Comparison of ENCODE assay signal across 13 cellular contexts in the genomic region with DNA sequence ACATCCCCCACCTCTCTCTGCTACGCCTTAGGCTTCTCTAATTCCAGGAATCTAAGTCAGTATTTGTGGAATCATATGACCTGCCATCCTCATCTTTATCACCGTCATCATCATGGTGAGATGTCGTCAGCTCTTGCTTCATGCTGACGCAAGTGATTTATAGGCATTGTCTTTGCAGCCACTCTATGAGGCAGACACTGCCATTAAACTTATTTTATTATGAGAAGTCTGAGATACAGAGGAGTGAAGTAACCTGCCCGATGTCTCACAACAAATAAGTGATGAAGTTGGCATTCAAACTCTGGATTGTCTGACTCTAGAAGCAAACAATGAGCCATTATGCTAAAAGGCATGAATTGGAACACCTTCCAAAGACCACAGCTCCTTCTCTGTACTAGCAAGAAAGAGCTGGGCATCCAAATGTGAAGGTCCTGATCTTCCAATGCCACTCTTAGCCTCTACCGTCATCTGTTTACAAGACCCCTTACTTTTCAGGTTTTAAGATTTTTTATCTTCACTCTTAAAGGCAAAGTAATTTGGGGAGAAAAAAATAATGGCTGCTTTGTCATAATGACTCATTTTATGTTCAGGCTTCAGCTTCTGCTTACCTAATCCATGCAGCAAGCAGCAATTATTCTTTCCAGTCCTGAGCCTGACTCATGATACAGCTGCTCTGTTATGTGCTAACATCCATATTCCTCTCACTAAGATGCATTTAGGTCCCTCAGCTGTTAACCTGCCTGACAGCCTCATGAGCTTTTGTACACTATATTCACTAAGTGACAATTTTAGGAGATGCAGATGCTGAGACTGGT.
DNase-seq lines count a peak whose midpoint lies in the region; ATAC-seq, FAIRE-seq and TF ChIP-seq lines count a peak whose summit lies in the region.
"Had no signal": no experiment of that assay in that cellular context is flagged by ENCODE, and none has a peak within 500 bp of the region (broad histone marks: within the 10 kb centered on the region; RNA-seq: fewer than 3 reads in every experiment).

No MANE protein-coding gene starts in this region.

- WGBS in H9 (ENCODE audit: extremely low coverage, insufficient read length, low lambda C conversion rate), result no CpG with 5 or more reads among the region's 6 CpGs
- WGBS in aorta, 2 donors, result 80 to 85% methylated on average over 6 of the region's 6 CpGs

- H3K9me3 Mint-ChIP-seq in H9, result peaks cover 2 to 3% of the 10 kb centered on the region in 2 experiments; a peak in 3 of 5 replicates
- H3K9me3 Mint-ChIP-seq: activated CD8-positive, alpha-beta T cell treated with anti-CD3 and anti-CD28 coated beads for 36 hours; neural crest cell had no signal

- no peak overlapping the region for H2AK5ac ChIP-seq in H9 (ENCODE audit: insufficient read length, low read length)

- CTCF ChIA-PET in AG04449 (lab: Yijun Ruan, JAX), result no interaction called here

- peak; percentile 99 for FAIRE-seq in keratinocyte (lab: Jason Lieb, UNC)

- no peak overlapping the region for H3K14ac ChIP-seq in H9 (ENCODE audit: insufficient read depth, low read length)

- H3T11ph ChIP-seq in H9 (ENCODE audit: low read length), result no peak overlapping the region

- POLR2A ChIA-PET in AG04449 (lab: Yijun Ruan, JAX), result interaction anchor here (1.1 kb wide), 1 partner anchor 191 kb away, joined by 4 read pairs; no protein-coding TSS in a partner anchor

- no peak overlapping the region for H3K27ac Mint-ChIP-seq in H9
- H3K27ac Mint-ChIP-seq: activated CD8-positive, alpha-beta T cell treated with anti-CD3 and anti-CD28 coated beads for 36 hours had no signal

- H3K23me2 ChIP-seq in H9 (ENCODE audit: insufficient read length, low read depth, low read length, poor library complexity, severe bottlenecking), result no peaks in the 10 kb centered on the region

- H3K4me1 ChIP-seq in keratinocyte (ENCODE audit: control insufficient read depth, extremely low read depth, insufficient read depth, low read length) (peaks cover 28% of the 10 kb centered on the region), H9 (ENCODE audit: insufficient read depth, low read length) (0 out of 2 replicates have a peak, but pooled peaks cover 2% of the 10 kb centered on the region), aorta (ENCODE audit: control insufficient read depth in 1 of 2, insufficient read depth in 2 of 2, low read length in 2 of 2) (no peaks in the 10 kb centered on the region)
- H3K4me1 ChIP-seq: Caco-2 had no signal

- H3K56ac ChIP-seq in H9 (ENCODE audit: insufficient read length, low read depth, low read length), result no peak overlapping the region

- peaks cover 0 to 6% of the 10 kb centered on the region in 2 experiments; a peak in 3 of 4 replicates for H3K4me1 Mint-ChIP-seq in H9
- H3K4me1 Mint-ChIP-seq: neural crest cell had no signal

- intact Hi-C loops in aorta (cut with DNase I), result no loop called here

- H4K20me1 ChIP-seq in keratinocyte (ENCODE audit: control insufficient read depth, extremely low read depth, insufficient read depth, low read length) (no peaks in the 10 kb centered on the region), H9 (ENCODE audit: control insufficient read depth, insufficient read depth, insufficient read length) (no peaks in the 10 kb centered on the region)

- no peaks in the 10 kb centered on the region for H3K79me2 ChIP-seq in keratinocyte (ENCODE audit: control insufficient read depth, insufficient read depth, low read length)
- H3K79me2 ChIP-seq in H9 (ENCODE audit: insufficient read depth, low read length), result no peaks in the 10 kb centered on the region

- peaks cover 14 to 24% (median 18%) of the 10 kb centered on the region in 3 experiments for H3K36me3 Mint-ChIP-seq in H9 (ENCODE audit: insufficient read depth in 1 of 3, low read depth in 3 of 3)

- DNase-seq in AG04449 (ENCODE audit: low read depth, low spot score), result peak; percentile 86
- DNase-seq in KBM-7, result peak; percentile 44
- peak; percentile 97 for DNase-seq in amniotic epithelial cell (ENCODE audit: low read depth)
- peak; percentile 97 for DNase-seq in keratinocyte (ENCODE audit: low read depth, low spot score)
- DNase-seq in H9, result no peak
- DNase-seq in aorta, result no peak
- DNase-seq: activated CD8-positive, alpha-beta T cell treated with anti-CD3 and anti-CD28 coated beads for 36 hours; Caco-2; effector CD4-positive, alpha-beta T cell; NCI-H1048 had no signal

- no peak overlapping the region for H3K18ac ChIP-seq in H9 (ENCODE audit: insufficient read length, low read depth, low read length)

- no peak for TF ChIP-seq CTCF in AG04449 (IDR thresholded peaks at IDR 0.05; ENCODE audit: insufficient read depth, low read length, missing control alignments)
- no peak for TF ChIP-seq CTCF in keratinocyte (optimal IDR thresholded peaks at IDR 0.05 in 1 of 3, IDR thresholded peaks at IDR 0.05 in 1 of 3, conservative IDR thresholded peaks at IDR 0.05 in 1 of 3; ENCODE audit: extremely low read depth in 1 of 3, insufficient read depth in 2 of 3, low read length in 3 of 3)
- TF ChIP-seq CTCF in H9 (conservative IDR thresholded peaks at IDR 0.05), result no peak

- H3K9ac ChIP-seq in keratinocyte (ENCODE audit: control insufficient read depth, extremely low read depth, insufficient read depth, low read length), result peak overlapping the region; percentile 61
- no peak overlapping the region for H3K9ac ChIP-seq in H9 (ENCODE audit: extremely low read depth, insufficient read length, low read length)

- no peak overlapping the region for H4K91ac ChIP-seq in H9 (ENCODE audit: insufficient read length, low read depth, low read length)

- H3K4me2 ChIP-seq in keratinocyte (ENCODE audit: control insufficient read depth, extremely low read depth, insufficient read depth, low read depth, low read length), result peak overlapping the region; percentile 60
- H3K4me2 ChIP-seq in H9 (ENCODE audit: insufficient read depth, insufficient read length, low read length), result no peak overlapping the region

- H3K27me3 ChIP-seq in keratinocyte (ENCODE audit: control insufficient read depth, extremely low read depth, insufficient read depth, low read length), result no peaks in the 10 kb centered on the region
- H3K27me3 ChIP-seq in H9 (ENCODE audit: insufficient read depth, low read length), result no peaks in the 10 kb centered on the region
- no peaks in the 10 kb centered on the region for H3K27me3 ChIP-seq in aorta (ENCODE audit: control insufficient read depth in 1 of 2, insufficient read depth in 2 of 2, low read length in 1 of 2)

- H4K5ac ChIP-seq in H9 (ENCODE audit: insufficient read length, low read depth, low read length), result no peak overlapping the region

- no peak overlapping the region for H2BK15ac ChIP-seq in H9 (ENCODE audit: low read depth, low read length)

- H3K36me3 ChIP-seq in keratinocyte (ENCODE audit: control insufficient read depth in 2 of 2, extremely low read depth in 1 of 2, insufficient read depth in 2 of 2, low read length in 2 of 2) (no peaks in the 10 kb centered on the region), aorta (ENCODE audit: control insufficient read depth in 1 of 2, insufficient read depth in 2 of 2, low read length in 1 of 2) (peaks cover 0 to 2% of the 10 kb centered on the region in 2 donors)

- H3K9me3 ChIP-seq in keratinocyte (ENCODE audit: control insufficient read depth, low read depth, low read length) (no peaks in the 10 kb centered on the region), H9 (ENCODE audit: control insufficient read depth, low read depth, low read length) (no peaks in the 10 kb centered on the region), aorta (ENCODE audit: control insufficient read depth, low read length) (no peaks in the 10 kb centered on the region)
- H3K9me3 ChIP-seq: Caco-2 had no signal

- H2BK120ac ChIP-seq in H9 (ENCODE audit: low read depth, low read length, poor library complexity, severe bottlenecking), result no peak overlapping the region

- no peak overlapping the region; the same call in 1 of the 2 replicates for H3K4me3 ChIP-seq in AG04449 (ENCODE audit: low read depth, low read length)
- peak overlapping the region in 1 of 3 experiments; percentile 36 for H3K4me3 ChIP-seq in keratinocyte (ENCODE audit: control insufficient read depth in 2 of 3, extremely low read depth in 1 of 3, insufficient read depth in 2 of 3, low read depth in 1 of 3, low read length in 3 of 3)
- H3K4me3 ChIP-seq in aorta (ENCODE audit: low read length in 2 of 2), result no peak overlapping the region

- H3K27ac ChIP-seq in keratinocyte (ENCODE audit: control insufficient read depth, insufficient read depth, low read length) (peak overlapping the region; percentile 90), H9 (ENCODE audit: insufficient read length, low read depth, low read length) (no peak overlapping the region), aorta (ENCODE audit: low read depth in 1 of 2, low read length in 2 of 2) (no peak overlapping the region)

- ATAC-seq in GM18517 (IDR thresholded peaks at IDR 0.05; ENCODE audit: unreplicated experiment), result no peak
- no peak for ATAC-seq in GM21737 (IDR thresholded peaks at IDR 0.05; ENCODE audit: unreplicated experiment)
- ATAC-seq in aorta (ENCODE audit: low FRiP score), result no peak
- ATAC-seq: activated CD8-positive, alpha-beta T cell treated with anti-CD3 and anti-CD28 coated beads for 36 hours had no signal

- no peaks in the 10 kb centered on the region for H3K27me3 Mint-ChIP-seq in H9 (ENCODE audit: low read depth)

- in situ Hi-C loops in KBM-7 (cut with MboI; ENCODE audit: low pct_unique_long_range_greater_than_20kb, low sequenced_read_pairs), result no loop called here

- no peak overlapping the region for H3K4ac ChIP-seq in H9 (ENCODE audit: low read depth, low read length)

- H3K79me1 ChIP-seq in H9 (ENCODE audit: insufficient read depth, low read depth, low read length, poor library complexity, severe bottlenecking), result no peaks in the 10 kb centered on the region

- peak overlapping the region; percentile 11 for H2AFZ ChIP-seq in keratinocyte (ENCODE audit: control insufficient read depth, low read length)
- no peak overlapping the region for H2AFZ ChIP-seq in H9 (ENCODE audit: low read length)

- no peak overlapping the region for H3K4me3 Mint-ChIP-seq in H9
- H3K4me3 Mint-ChIP-seq: activated CD8-positive, alpha-beta T cell treated with anti-CD3 and anti-CD28 coated beads for 36 hours; neural crest cell had no signal

- H3K23ac ChIP-seq in H9 (ENCODE audit: insufficient read length, low read depth, low read length), result no peak overlapping the region

- H2BK20ac ChIP-seq in H9 (ENCODE audit: low read depth, low read length, poor library complexity, severe bottlenecking), result no peak overlapping the region

- H3K9me1 ChIP-seq in keratinocyte (ENCODE audit: control insufficient read depth, extremely low read depth, insufficient read depth, low read length), result no peaks in the 10 kb centered on the region

- H2BK5ac ChIP-seq in H9 (ENCODE audit: insufficient read length, low read length), result no peak overlapping the region

- dilution Hi-C loops in keratinocyte (cut with MboI; ENCODE audit: extremely low pct_ligation_motif_present, low sequenced_read_pairs), result no loop called here

- no peak overlapping the region for H4K8ac ChIP-seq in H9 (replicated peaks; ENCODE audit: insufficient read length, low read depth, low read length)

- H2BK12ac ChIP-seq in H9 (ENCODE audit: insufficient read length, low read depth, low read length), result no peak overlapping the region

Comparison
In these comparisons a context has a peak if more than half of its experiments do, and no peak if none do; other contexts are left out.
1. DNase-seq: peak in AG04449 (single experiment), KBM-7 (single experiment), amniotic epithelial cell (single experiment) and keratinocyte (single experiment); none in H9 (single experiment) and aorta (0 of 2).